8 cellular contexts compared by ENCODE assay signal in the genomic region with DNA sequence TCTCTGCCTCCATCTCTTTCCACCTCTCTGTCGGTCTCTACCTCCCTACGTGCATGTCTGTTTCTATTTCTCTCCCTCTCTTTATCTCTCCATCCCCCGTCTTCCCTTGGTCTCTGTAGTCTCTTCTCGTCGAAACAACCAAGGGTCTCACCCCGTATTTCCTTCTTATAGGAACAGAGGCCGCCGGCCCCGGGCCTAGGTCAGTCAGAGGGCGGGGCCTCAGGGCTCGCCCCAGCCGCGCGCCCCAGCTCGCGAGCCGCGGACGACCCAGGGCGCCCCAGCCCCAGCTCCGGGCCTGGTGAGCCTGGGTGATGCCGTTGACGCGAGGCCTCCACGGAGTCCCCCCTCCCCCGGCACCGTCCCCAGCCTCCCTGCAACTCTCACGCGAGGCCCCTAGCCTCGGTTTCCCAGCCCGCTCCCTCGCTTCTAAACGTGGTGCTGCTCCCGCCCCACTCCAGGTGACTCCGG. TPM values are rescaled to one million over a fixed set of nuclear protein-coding genes. Genes with fewer than 3 reads are reported as not detected.
DNase-seq lines count a peak whose midpoint lies in the region; ATAC-seq and TF ChIP-seq lines count a peak whose summit lies in the region.

No MANE protein-coding gene starts in this region.

- H3K9me3 Mint-ChIP-seq in naive B cell, result peaks cover 0 to 5% (median 0%) of the 10 kb centered on the region in 7 donors

- peaks cover 3 to 14% of the 10 kb centered on the region in 2 experiments; a peak in 3 of 4 replicates for H3K4me1 ChIP-seq in HCT116 (ENCODE audit: control insufficient read depth in 1 of 2, insufficient read depth in 2 of 2, low read length in 2 of 2)
- peaks cover 9% of the 10 kb centered on the region; the same call in 1 of the 2 replicates for H3K4me1 ChIP-seq in PC-3 (ENCODE audit: insufficient read depth, low read length)
- peaks cover 2% of the 10 kb centered on the region for H3K4me1 ChIP-seq in effector memory CD4-positive, alpha-beta T cell (ENCODE audit: control insufficient read depth, insufficient read depth, low read length, poor library complexity, severe bottlenecking)

- no peaks in the 10 kb centered on the region for H4K20me1 ChIP-seq in HCT116 (ENCODE audit: insufficient read depth)
- no peaks in the 10 kb centered on the region for H4K20me1 ChIP-seq in PC-3 (ENCODE audit: low read length)

- POLR2A ChIA-PET in HCT116 (lab: Charles Lee) (interaction anchor here (1.8 kb wide), 1 partner anchor 21 kb away, joined by 5 read pairs; the partner anchor contains the start of gene SLC35A2), PC-3 (lab: Charles Lee; ENCODE audit: unreplicated experiment) (no interaction called here)

- peaks cover 0 to 8% (median 0%) of the 10 kb centered on the region in 3 donors for H3K27me3 Mint-ChIP-seq in naive B cell

- H3K79me2 ChIP-seq in HCT116 (ENCODE audit: insufficient read depth, low read length), result peaks cover 11% of the 10 kb centered on the region
- H3K79me2 ChIP-seq in PC-3 (ENCODE audit: low read length), result peaks cover 13% of the 10 kb centered on the region

- H3K4me3 ChIP-seq in HCT116 (replicated peaks in 1 of 2; ENCODE audit: low read depth in 1 of 2, low read length in 2 of 2) (peak overlapping the region in 1 of 2 experiments; percentile 48; a peak in 3 of 4 replicates), PC-3 (ENCODE audit: low read length) (peak overlapping the region; percentile 64)
- peak overlapping the region; percentile 64 for H3K4me3 ChIP-seq in effector memory CD4-positive, alpha-beta T cell (ENCODE audit: insufficient read depth, low read depth, low read length, poor library complexity, severe bottlenecking)

- no peaks in the 10 kb centered on the region for H3F3A ChIP-seq in PC-3 (ENCODE audit: low read length, unreplicated experiment)

- H3K4me2 ChIP-seq in HCT116 (ENCODE audit: low read length) (peak overlapping the region; percentile 81), PC-3 (ENCODE audit: low read length) (peak overlapping the region; percentile 96)

- intact Hi-C loops in HCT116 (cut with micrococcal nuclease) (loop anchor here (10.0 kb wide), 1 partner anchor 86 kb away; the partner anchor contains the start of gene HDAC6), PC-3 (cut with micrococcal nuclease) (loop anchor here (2.0 kb wide), 3 partner anchors 22 to 88 kb away; partner anchors contain the start of gene HDAC6), posterior vena cava (cut with DNase I) (no loop called here)

- CTCF ChIA-PET in HCT116 (lab: Charles Lee), result interaction anchor here (1.0 kb wide), 2 partner anchors 26 to 153 kb away, joined by 3 read pairs; no protein-coding TSS in a partner anchor
- CTCF ChIA-PET in PC-3 (lab: Charles Lee), result interaction anchor here (0.6 to 0.7 kb wide), 2 partner anchors 152 to 215 kb away, joined by 4 to 5 read pairs; partner anchors contain the start of gene TFE3

- H3K9me2 ChIP-seq in HCT116 (ENCODE audit: insufficient read depth), result no peaks in the 10 kb centered on the region
- H3K9me2 ChIP-seq in PC-3 (replicated peaks; ENCODE audit: low read length), result no peaks in the 10 kb centered on the region

- RAD21 ChIA-PET in HCT116 (lab: Charles Lee; ENCODE audit: low non-redundant PET in 1 of 2, low total read pairs in 2 of 2, uncharacterized antibody in 2 of 2, unreplicated experiment in 2 of 2), result interaction anchor here in 1 of 2 experiments (1.0 kb wide), 1 partner anchor 243 kb away, joined by 3 read pairs; no protein-coding TSS in a partner anchor

- no peak for TF ChIP-seq RAD21 in HCT116 (IDR thresholded peaks at IDR 0.05; ENCODE audit: low read depth)

- H3K36me3 ChIP-seq in HCT116 (ENCODE audit: control insufficient read depth in 1 of 2, insufficient read depth in 2 of 2, low read length in 2 of 2) (peaks cover 0 to 7% of the 10 kb centered on the region in 2 experiments; a peak in 1 of 4 replicates), PC-3 (ENCODE audit: low read depth, low read length) (no peaks in the 10 kb centered on the region; the same call in 1 of the 2 replicates)
- no peaks in the 10 kb centered on the region for H3K36me3 ChIP-seq in effector memory CD4-positive, alpha-beta T cell (ENCODE audit: control insufficient read depth, insufficient read depth, low read length)

- TF ChIP-seq CTCF in HCT116 (IDR thresholded peaks at IDR 0.05 in 2 of 3, conservative IDR thresholded peaks at IDR 0.05 in 1 of 3; ENCODE audit: borderline replicate concordance in 1 of 3, insufficient read depth in 1 of 3, low read depth in 2 of 3, low read length in 2 of 3) (no peak), PC-3 (conservative IDR thresholded peaks at IDR 0.05; ENCODE audit: low read depth, low read length) (no peak)

- no peaks in the 10 kb centered on the region for H3K36me3 Mint-ChIP-seq in naive B cell

- H3K4me1 Mint-ChIP-seq in naive B cell, result peaks cover 11 to 25% (median 12%) of the 10 kb centered on the region in 3 donors

- no peak for TF ChIP-seq POLR2A in HCT116 (IDR thresholded peaks at IDR 0.05; ENCODE audit: borderline replicate concordance, extremely low read depth, insufficient read depth, insufficient read length)

- BruUV-seq in HCT116 (replicated peaks; lab: Mats Ljungman, UMichigan) (no TSS peak), PC-3 (replicated peaks; lab: Mats Ljungman, UMichigan) (no TSS peak)

- H3K9me3 ChIP-seq in HCT116 (ENCODE audit: control insufficient read depth in 1 of 2, insufficient read depth in 1 of 2, low read depth in 1 of 2, low read length in 2 of 2) (no peaks in the 10 kb centered on the region), PC-3 (ENCODE audit: low read length) (no peaks in the 10 kb centered on the region)
- H3K9me3 ChIP-seq in effector memory CD4-positive, alpha-beta T cell (ENCODE audit: control insufficient read depth, low read length), result no peaks in the 10 kb centered on the region

- H3K27me3 ChIP-seq in HCT116 (ENCODE audit: insufficient read depth, low read length), result no peaks in the 10 kb centered on the region
- H3K27me3 ChIP-seq in PC-3 (ENCODE audit: low read length), result no peaks in the 10 kb centered on the region
- no peaks in the 10 kb centered on the region for H3K27me3 ChIP-seq in effector memory CD4-positive, alpha-beta T cell (replicated peaks; ENCODE audit: control insufficient read depth, insufficient read depth, low read length, poor library complexity, severe bottlenecking)

- H3K27ac Mint-ChIP-seq in naive B cell, result peak overlapping the region in 4 of 6 donors; percentile 61 to 90 (median 73)

- H2AFZ ChIP-seq in HCT116 (ENCODE audit: low read depth, low read length, poor library complexity, severe bottlenecking) (no peak overlapping the region), PC-3 (ENCODE audit: low read length) (peak overlapping the region; percentile 86)

- H3K9ac ChIP-seq in HCT116 (ENCODE audit: low read length) (peak overlapping the region; percentile 55), PC-3 (ENCODE audit: low read length) (peak overlapping the region; percentile 61)

- H3K27ac ChIP-seq in HCT116 (ENCODE audit: low read depth, low read length) (no peak overlapping the region; the same call in 1 of the 2 replicates), PC-3 (ENCODE audit: low read length) (no peak overlapping the region)
- H3K27ac ChIP-seq in effector memory CD4-positive, alpha-beta T cell (ENCODE audit: insufficient read depth, low read length, poor library complexity, severe bottlenecking), result peak overlapping the region; percentile 60

- DNase-seq in NCI-H2171 (lab: John Stamatoyannopoulos, UW) (peak; percentile 8), NCI-H2171 treated with DMSO at 0.1 percent for 48 hours (lab: John Stamatoyannopoulos, UW) (no peak), HCT116 (ENCODE audit: low read depth, low spot score) (no peak), PC-3 (no peak), naive B cell (no peak), ureter (ENCODE audit: low spot score) (no peak), posterior vena cava (ENCODE audit: low spot score) (no peak)
- no peak for DNase-seq in effector memory CD4-positive, alpha-beta T cell

- ATAC-seq in HCT116 (no peak; the same call in 1 of the 2 replicates), PC-3 (peak; percentile 37), naive B cell (ENCODE audit: low read depth in 2 of 2) (peak; percentile 24 to 32)

- peak overlapping the region; percentile 76 to 95 (median 86) for H3K4me3 Mint-ChIP-seq in naive B cell

TF ChIP-seq in HCT116, 20 proteins besides CTCF, POLR2A, EP300 and RAD21 (continues in another document):
- TF ChIP-seq EZH2 (IDR thresholded peaks at IDR 0.05) (no peak), EZH2phosphoT487 (IDR thresholded peaks at IDR 0.05; ENCODE audit: borderline replicate concordance) (no peak), ELF1 (IDR thresholded peaks at IDR 0.05; ENCODE audit: borderline replicate concordance, low read depth) (no peak)

RNA-seq across cellular contexts. Expression of gene TIMM17B, which starts 6.6 kb away (rescaled TPM):
- total RNA-seq in HCT116 (2021; ENCODE audit: unreplicated experiment) (41.7 TPM), PC-3 (2014; rRNA removed) (101 and 119 TPM in 2 replicates), ureter (50.6 TPM), posterior vena cava (10 to 100 TPM; 25.2 to 29.0 TPM)
- 38.6 and 44.5 TPM in 2 replicates for polyA plus RNA-seq in HCT116 (2012)
- polyA plus RNA-seq in naive B cell (ENCODE audit: low read depth in 6 of 6), result 10 to 100 TPM; 77.1 to 97.2 (median 86.4) TPM

RNA-seq across cellular contexts. Expression of gene PQBP1, which starts 6.8 kb away (rescaled TPM):
- 67.1 TPM for total RNA-seq in HCT116 (2021; ENCODE audit: unreplicated experiment)
- 87.3 and 112 TPM in 2 replicates for polyA plus RNA-seq in HCT116 (2012)
- 189 and 241 TPM in 2 replicates for total RNA-seq in PC-3 (2014; rRNA removed)
- 100 to 1,000 TPM in 1 of 6 donors, 10 to 100 TPM in 5; 56.8 to 101 (median 83.6) TPM for polyA plus RNA-seq in naive B cell (ENCODE audit: low read depth in 6 of 6)
- 65.1 TPM for total RNA-seq in ureter
- total RNA-seq in posterior vena cava, result 10 to 100 TPM; 43.2 to 48.9 TPM

RNA-seq across cellular contexts. Expression of gene SLC35A2, which starts 20.5 kb away (rescaled TPM):
- total RNA-seq in HCT116 (2021; ENCODE audit: unreplicated experiment), result 35.0 TPM
- polyA plus RNA-seq in HCT116 (2012), result 29.2 and 34.0 TPM in 2 replicates
- total RNA-seq in PC-3 (2014; rRNA removed), result 46.6 and 46.8 TPM in 2 replicates
- 10 to 100 TPM in 3 of 6 donors, 1 to 10 TPM in 3; 8.5 to 11.6 (median 10.0) TPM for polyA plus RNA-seq in naive B cell (ENCODE audit: low read depth in 6 of 6)
- total RNA-seq in ureter, result 38.4 TPM
- total RNA-seq in posterior vena cava, result 10 to 100 TPM; 11.5 to 14.7 TPM

RNA-seq across cellular contexts. Expression of gene PIM2, which starts 27.9 kb away (rescaled TPM):
- 15.6 TPM for total RNA-seq in HCT116 (2021; ENCODE audit: unreplicated experiment)
- 11.0 and 12.4 TPM in 2 replicates for polyA plus RNA-seq in HCT116 (2012)
- total RNA-seq in PC-3 (2014; rRNA removed), result 24.1 and 25.6 TPM in 2 replicates
- polyA plus RNA-seq in naive B cell (ENCODE audit: low read depth in 6 of 6), result 100 to 1,000 TPM; 202 to 489 (median 254) TPM
- 13.6 TPM for total RNA-seq in ureter
- total RNA-seq in posterior vena cava, result 1 to 10 TPM; 3.0 to 4.2 TPM

RNA-seq across cellular contexts. Expression of gene PCSK1N, which starts 55.6 kb away (rescaled TPM):
- total RNA-seq in HCT116 (2021; ENCODE audit: unreplicated experiment), result 0.22 TPM
- polyA plus RNA-seq in HCT116 (2012), result 0.21 and 0.42 TPM in 2 replicates
- 135 and 177 TPM in 2 replicates for total RNA-seq in PC-3 (2014; rRNA removed)
- polyA plus RNA-seq in naive B cell (ENCODE audit: low read depth in 6 of 6), result under 1 TPM in 1 of 6 donors, not detected in 5; 0.57 TPM
- 4.5 TPM for total RNA-seq in ureter
- 1 to 10 TPM in 1 of 2 donors, under 1 TPM in 1; 0.52 to 2.4 TPM for total RNA-seq in posterior vena cava

Comparison
In these comparisons a context has a peak if more than half of its experiments do, and no peak if none do; other contexts are left out.
1. intact Hi-C loops: an anchor here in HCT116 (10.0 kb wide) and PC-3 (2.0 kb wide); none called in posterior vena cava.